ENCODE assay signal across 19 cellular contexts in the genomic region with DNA sequence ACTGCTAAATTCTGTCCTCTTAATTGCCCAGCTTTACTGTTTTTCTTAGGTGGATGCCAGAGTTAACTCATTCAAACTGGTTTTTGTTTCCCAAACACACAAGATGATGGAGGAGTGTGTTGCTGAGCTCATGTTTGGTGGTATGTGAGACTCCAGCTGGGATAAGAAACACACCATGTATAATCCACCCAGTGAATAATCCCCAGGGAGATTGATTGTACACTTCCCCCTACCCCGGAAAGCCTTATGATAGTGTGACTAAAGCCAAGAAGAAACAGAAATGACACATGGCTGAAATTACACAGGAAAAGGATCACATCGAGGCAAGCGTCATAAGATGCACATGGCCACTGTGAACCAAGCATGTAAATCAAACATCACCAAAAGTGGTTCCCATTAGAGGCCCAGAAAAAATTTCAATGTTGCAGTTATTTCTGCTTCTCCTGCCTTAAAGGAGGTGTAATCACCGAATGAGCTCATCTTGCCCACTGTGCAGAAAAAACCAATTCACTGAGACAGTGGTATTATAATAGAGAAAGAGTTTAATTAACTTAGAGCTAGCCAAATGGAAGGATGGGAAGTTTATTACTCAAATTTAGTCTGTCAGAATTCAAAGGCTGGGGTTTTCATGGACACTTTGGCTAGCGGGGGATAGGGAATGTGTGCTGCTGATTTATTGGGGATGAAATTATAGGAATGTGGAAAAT. TPM values are rescaled to one million over a fixed set of nuclear protein-coding genes. Genes with fewer than 3 reads are reported as not detected.
DNase-seq lines count a peak whose midpoint lies in the region; ATAC-seq, FAIRE-seq and TF ChIP-seq lines count a peak whose summit lies in the region.
"Had no signal": no experiment of that assay in that cellular context is flagged by ENCODE, and none has a peak within 500 bp of the region (broad histone marks: within the 10 kb centered on the region; RNA-seq: fewer than 3 reads in every experiment).

No MANE protein-coding gene starts in this region.

- POLR2A ChIA-PET in HepG2 (lab: Yijun Ruan, JAX), result no interaction called here

- H3K4me3 ChIP-seq in ACC112 (ENCODE audit: low read depth, low read length), result no peak overlapping the region
- no peak overlapping the region for H3K4me3 ChIP-seq in osteoblast (ENCODE audit: insufficient read depth, low read length)
- H3K4me3 ChIP-seq in HepG2 (replicated peaks in 1 of 3; ENCODE audit: insufficient read depth in 1 of 3, low read depth in 2 of 3, low read length in 3 of 3), result no peak overlapping the region

- ATAC-seq in HepG2, result no peak
- ATAC-seq: Panc1, T-cell had no signal

- FAIRE-seq in HepG2 (lab: Jason Lieb, UNC), result no peak

- no peaks in the 10 kb centered on the region for H3K79me2 ChIP-seq in ACC112 (ENCODE audit: control insufficient read depth, insufficient read depth, low read length, unreplicated experiment)
- no peaks in the 10 kb centered on the region for H3K79me2 ChIP-seq in osteoblast (ENCODE audit: insufficient read depth, low read length)
- H3K79me2 ChIP-seq in HepG2 (ENCODE audit: insufficient read depth, low read length), result no peaks in the 10 kb centered on the region

- H3K36me3 ChIP-seq in ACC112 (ENCODE audit: insufficient read depth, low read length) (no peaks in the 10 kb centered on the region), osteoblast (ENCODE audit: insufficient read depth, low read length) (no peaks in the 10 kb centered on the region), HepG2 (replicated peaks in 1 of 2; ENCODE audit: control insufficient read depth in 1 of 2, insufficient read depth in 2 of 2, low read length in 2 of 2) (no peaks in the 10 kb centered on the region)

- H3K9me3 ChIP-seq in osteoblast (ENCODE audit: low read depth, low read length), result peaks cover 3% of the 10 kb centered on the region
- 0 out of 2 replicates have a peak, but pooled peaks cover 5% of the 10 kb centered on the region for H3K9me3 ChIP-seq in HepG2 (ENCODE audit: low read length)

- H3K4me1 ChIP-seq in ACC112 (ENCODE audit: control insufficient read depth, insufficient read depth, low read length, unreplicated experiment), result peaks cover 29% of the 10 kb centered on the region
- H3K4me1 ChIP-seq in osteoblast (ENCODE audit: insufficient read depth, low read length), result peaks cover 27% of the 10 kb centered on the region
- peaks cover 9% of the 10 kb centered on the region; the same call in 1 of the 2 replicates for H3K4me1 ChIP-seq in HepG2 (ENCODE audit: insufficient read depth, low read length)

- H2AFZ ChIP-seq in ACC112 (ENCODE audit: low read length, unreplicated experiment), result no peak overlapping the region
- peak overlapping the region; percentile 41 for H2AFZ ChIP-seq in osteoblast (ENCODE audit: low read length)
- no peak overlapping the region for H2AFZ ChIP-seq in HepG2 (ENCODE audit: low read length)

- no peaks in the 10 kb centered on the region for H3K27me3 ChIP-seq in ACC112 (ENCODE audit: insufficient read depth, low read length)
- H3K27me3 ChIP-seq in osteoblast (ENCODE audit: insufficient read depth, low read length), result no peaks in the 10 kb centered on the region
- no peaks in the 10 kb centered on the region for H3K27me3 ChIP-seq in HepG2 (ENCODE audit: control insufficient read depth in 1 of 2, insufficient read depth in 2 of 2, low read length in 2 of 2)

- intact Hi-C loops in HepG2 (cut with micrococcal nuclease; ENCODE audit: unreplicated experiment), result no loop called here

- H4K20me1 ChIP-seq in osteoblast (ENCODE audit: insufficient read depth, low read length), result no peaks in the 10 kb centered on the region
- no peaks in the 10 kb centered on the region for H4K20me1 ChIP-seq in HepG2 (ENCODE audit: insufficient read depth, low read length)

- H3K4me2 ChIP-seq in osteoblast (ENCODE audit: insufficient read depth, low read length) (no peak overlapping the region), HepG2 (ENCODE audit: low read depth, low read length) (no peak overlapping the region)

- BruUV-seq in HepG2 (replicated peaks; lab: Mats Ljungman, UMichigan), result no TSS peak

- no peak overlapping the region for H3K9ac ChIP-seq in HepG2 (ENCODE audit: insufficient read depth, low read depth, low read length)

- WGBS in HepG2 (ENCODE audit: low lambda C conversion rate), result 54% methylated on average over 5 of the region's 5 CpGs

- in situ Hi-C loops in HepG2 (cut with HindIII; ENCODE audit: extremely low pct_ligation_motif_present, low pct_unique_long_range_greater_than_20kb), result no loop called here

- TF ChIP-seq CTCF in osteoblast (IDR thresholded peaks at IDR 0.05; ENCODE audit: extremely low read depth, low read depth, low read length) (no peak), HepG2 (CRISPR knock-in tag; IDR thresholded peaks at IDR 0.05) (no peak)

- H3K27ac ChIP-seq in ACC112 (ENCODE audit: low read depth, low read length) (peak overlapping the region; percentile 61), osteoblast (ENCODE audit: low read depth, low read length) (peak overlapping the region; percentile 68), HepG2 (ENCODE audit: extremely low read length, insufficient read depth, low read length) (no peak overlapping the region)

- CTCF ChIA-PET in HepG2 (lab: Yijun Ruan, JAX; ENCODE audit: low intra/inter-chr PET ratio, low total read pairs), result no interaction called here

- DNase-seq in HT1080 (ENCODE audit: low read depth) (peak; percentile 29), amniotic epithelial cell (ENCODE audit: low read depth) (peak; percentile 3), osteoblast (ENCODE audit: insufficient read length, low spot score, missing footprints) (peak; percentile 14), HepG2 (ENCODE audit: low spot score) (no peak), medulla oblongata (ENCODE audit: extremely low spot score) (no peak), AML-193 (lab: John Stamatoyannopoulos, UW) (no peak)
- no peak for DNase-seq in stimulated activated CD4-positive, alpha-beta T cell treated with anti-CD3 and anti-CD28 coated beads, Interleukin-4, amount 100 ng/mL, for 24 hours
- DNase-seq: 8988T, DMS 273 treated with DMSO at 0.1 percent for 48 hours, H7, Kasumi-1, NCI-H1417, NCI-H187 treated with DMSO at 0.1 percent for 48 hours, NCI-H2171 treated with DMSO at 0.1 percent for 48 hours, NCI-H774, T-cell had no signal

- no peak for TF ChIP-seq POLR2A in HepG2 (IDR thresholded peaks at IDR 0.05; ENCODE audit: insufficient read depth in 1 of 2, low read depth in 2 of 2, low read length in 2 of 2)

- TF ChIP-seq EP300 in HepG2 (IDR thresholded peaks at IDR 0.05; ENCODE audit: low read depth in 2 of 2, low read length in 2 of 2), result no peak
- no peak for TF ChIP-seq EP300 in HepG2 (CRISPR knock-in tag; IDR thresholded peaks at IDR 0.05; ENCODE audit: borderline replicate concordance)

- no peak for TF ChIP-seq RAD21 in HepG2 (CRISPR knock-in tag; IDR thresholded peaks at IDR 0.05)

TF ChIP-seq in HepG2, 621 proteins besides CTCF, POLR2A, EP300 and RAD21:
- TF ChIP-seq RFXANK (CRISPR knock-in tag; IDR thresholded peaks at IDR 0.05), result no peak
- TF ChIP-seq SAFB2 (CRISPR knock-in tag; IDR thresholded peaks at IDR 0.05; ENCODE audit: borderline replicate concordance, low read depth), result no peak
- TF ChIP-seq SETDB1 (CRISPR knock-in tag; IDR thresholded peaks at IDR 0.05; ENCODE audit: borderline replicate concordance), result no peak
TF ChIP-seq in HepG2: peak in this region for 0.

RNA-seq across cellular contexts. Expression of gene MAGI1, which starts 56.7 kb away (rescaled TPM):
- total RNA-seq in HT1080 (2014; rRNA removed; shearing (Covaris generic)), result 12.4 and 15.2 TPM in 2 replicates
- polyA plus RNA-seq in HT1080 (2015; cell fraction: cytosol; rRNA removed), result 6.0 and 8.6 TPM in 2 replicates
- 10.7 and 13.1 TPM in 2 replicates for polyA plus RNA-seq in HT1080 (2015; cell fraction: nucleus; rRNA removed)
- total RNA-seq in osteoblast (61.0 and 66.6 TPM in 2 replicates), HepG2 (2016; rRNA removed; fragmentation: Illumina TruSeq; extraction: Trizol) (25.3 and 26.0 TPM in 2 replicates)
- 19.7 and 22.4 TPM in 2 replicates for total RNA-seq in HepG2 (2016; cell fraction: cytosol; rRNA removed; fragmentation: Illumina TruSeq; extraction: Trizol; ENCODE audit: low read depth)
- 20.3 and 24.5 TPM in 2 replicates for total RNA-seq in HepG2 (2016; cell fraction: insoluble cytoplasmic fraction; rRNA removed; fragmentation: Illumina TruSeq; extraction: Trizol)
- 13.5 and 15.2 TPM in 2 replicates for total RNA-seq in HepG2 (2016; cell fraction: membrane; rRNA removed; fragmentation: Illumina TruSeq; extraction: Trizol)
- 38.6 and 46.5 TPM in 2 replicates for total RNA-seq in HepG2 (2016; cell fraction: nucleus; rRNA removed; fragmentation: Illumina TruSeq; extraction: Trizol)
- 22.2 and 24.6 TPM in 2 replicates for polyA plus RNA-seq in HepG2 (2011; rRNA removed)
- 16.2 and 18.5 TPM in 2 replicates for polyA plus RNA-seq in HepG2 (2011; cell fraction: cytosol; rRNA removed)
- 39.9 and 44.0 TPM in 2 replicates for polyA plus RNA-seq in HepG2 (2011; cell fraction: nucleus; rRNA removed)
- 22.8 and 24.7 TPM in 2 replicates for polyA plus RNA-seq in HepG2 (2012)
- polyA plus RNA-seq in HepG2 (2016; cell fraction: cytosol; fragmentation: Illumina TruSeq; extraction: Trizol; ENCODE audit: low read depth), result 0.42 and 0.67 TPM in 2 replicates
- 12.8 and 14.8 TPM in 2 replicates for polyA plus RNA-seq in HepG2 (2016; cell fraction: insoluble cytoplasmic fraction; fragmentation: Illumina TruSeq; extraction: Trizol; ENCODE audit: low read depth)
- polyA plus RNA-seq in HepG2 (2016; cell fraction: membrane; fragmentation: Illumina TruSeq; extraction: Trizol; ENCODE audit: low read depth), result 1.3 and 1.8 TPM in 2 replicates
- 24.7 and 30.8 TPM in 2 replicates for polyA plus RNA-seq in HepG2 (2016; cell fraction: nucleus; fragmentation: Illumina TruSeq; extraction: Trizol; ENCODE audit: insufficient read depth, low read depth)
- polyA minus RNA-seq in HepG2 (2011; rRNA and poly(A)+ RNA removed; ENCODE audit: low replicate concordance), result 5.0 and 41.6 TPM in 2 replicates
- 24.9 and 26.3 TPM in 2 replicates for polyA minus RNA-seq in HepG2 (2011; cell fraction: cytosol; rRNA and poly(A)+ RNA removed)
- polyA minus RNA-seq in HepG2 (2011; cell fraction: nucleus; rRNA and poly(A)+ RNA removed), result 140 and 147 TPM in 2 replicates
- polyA plus RNA-seq: CD14-positive monocyte had no signal

Comparison
In these comparisons a context has a peak if more than half of its experiments do, and no peak if none do; other contexts are left out.
1. DNase-seq: peak in HT1080 (single experiment), amniotic epithelial cell (single experiment) and osteoblast (single experiment); none in HepG2 (single experiment), stimulated activated CD4-positive, alpha-beta T cell treated with anti-CD3 and anti-CD28 coated beads, Interleukin-4, amount 100 ng/mL, for 24 hours (single experiment), medulla oblongata (single experiment) and AML-193 (0 of 2).